In genomic region chr11:74703211-74703610, GRCh38 we compare ENCODE assay signal across 9 cellular contexts. TPM values are rescaled to one million over a fixed set of nuclear protein-coding genes. Genes with fewer than 3 reads are reported as not detected.
"Had no signal": no experiment of that assay in that cellular context is flagged by ENCODE, and none has a peak within 500 bp of the region (broad histone marks: within the 10 kb centered on the region; RNA-seq: fewer than 3 reads in every experiment).

No MANE protein-coding gene starts in this region.

- H3K27ac Mint-ChIP-seq: HFFc6, IgD-negative memory B cell had no signal

- H3K9me3 ChIP-seq: HAP-1 had no signal

- H3K27ac ChIP-seq: GM23248 had no signal

- H3K9me3 Mint-ChIP-seq: HFFc6, IgD-negative memory B cell had no signal

- H3K36me3 ChIP-seq: HAP-1 had no signal

- H3K4me1 ChIP-seq: HAP-1 had no signal

- H2AFZ ChIP-seq: GM23248 had no signal

- H3K36me3 Mint-ChIP-seq: IgD-negative memory B cell had no signal

- H3K4me3 Mint-ChIP-seq: HFFc6, IgD-negative memory B cell had no signal

- H3K9ac ChIP-seq: GM23248 had no signal

- DNase-seq: GM23248, GOT3, H7, HFFc6, KBM-7 had no signal

- H3K4me3 ChIP-seq: GM23248, HAP-1 had no signal

RNA-seq across cellular contexts. Expression of gene CHRDL2, which starts 28.0 kb away (rescaled TPM):
- total RNA-seq: GM23248, H4, H7, HFFc6, HT-29 had no signal
- polyA plus RNA-seq: GM23248, IgD-negative memory B cell had no signal
